1 cellular context compared by ENCODE assay signal in genomic region chr12:123832052-123832451, GRCh38.
TF ChIP-seq lines count a peak whose summit lies in the region.

No MANE protein-coding gene starts in this region.

TF ChIP-seq in K562, 482 proteins besides CTCF, POLR2A, EP300 and RAD21 (continued from another document):
- no peak for TF ChIP-seq CLOCK (CRISPR knock-in tag; IDR thresholded peaks at IDR 0.05; ENCODE audit: borderline replicate concordance)
- 0 out of 2 replicates have a peak, but pooled peaks have one; percentile 16 for TF ChIP-seq NCOR1 (IDR thresholded peaks at IDR 0.05)
- no peak for TF ChIP-seq ZC3H8 (IDR thresholded peaks at IDR 0.05)
- TF ChIP-seq, protein P1, sequence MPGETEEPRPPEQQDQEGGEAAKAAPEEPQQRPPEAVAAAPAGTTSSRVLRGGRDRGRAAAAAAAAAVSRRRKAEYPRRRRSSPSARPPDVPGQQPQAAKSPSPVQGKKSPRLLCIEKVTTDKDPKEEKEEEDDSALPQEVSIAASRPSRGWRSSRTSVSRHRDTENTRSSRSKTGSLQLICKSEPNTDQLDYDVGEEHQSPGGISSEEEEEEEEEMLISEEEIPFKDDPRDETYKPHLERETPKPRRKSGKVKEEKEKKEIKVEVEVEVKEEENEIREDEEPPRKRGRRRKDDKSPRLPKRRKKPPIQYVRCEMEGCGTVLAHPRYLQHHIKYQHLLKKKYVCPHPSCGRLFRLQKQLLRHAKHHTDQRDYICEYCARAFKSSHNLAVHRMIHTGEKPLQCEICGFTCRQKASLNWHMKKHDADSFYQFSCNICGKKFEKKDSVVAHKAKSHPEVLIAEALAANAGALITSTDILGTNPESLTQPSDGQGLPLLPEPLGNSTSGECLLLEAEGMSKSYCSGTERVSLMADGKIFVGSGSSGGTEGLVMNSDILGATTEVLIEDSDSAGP (CRISPR knock-in tag; IDR thresholded peaks at IDR 0.05), result no peak
TF ChIP-seq in K562: peak in this region for 3.
